ENCODE assay signal across 15 cellular contexts in genomic region chr1:4447778-4448360, GRCh38.
"Had no signal": no experiment of that assay in that cellular context is flagged by ENCODE, and none has a peak within 500 bp of the region (broad histone marks: within the 10 kb centered on the region; RNA-seq: fewer than 3 reads in every experiment).

No MANE protein-coding gene starts in this region.

- H3K4me3 ChIP-seq: coronary artery, gastroesophageal sphincter, transverse colon had no signal

- DNase-seq: activated CD4-positive, alpha-beta T cell treated with anti-CD3 and anti-CD28 coated beads for 48 hours; activated CD8-positive, alpha-beta T cell treated with anti-CD3 and anti-CD28 coated beads for 36 hours; activated effector memory CD4-positive, alpha-beta T cell treated with anti-CD3 and anti-CD28 coated beads, Interleukin-2, amount 50 U/mL, for 16 hours; activated T-cell treated with anti-CD3 and anti-CD28 coated beads, Interleukin-2, amount 50 U/mL, for 48 hours; central memory CD4-positive, alpha-beta T cell; effector CD4-positive, alpha-beta T cell; stimulated activated naive CD8-positive, alpha-beta T cell treated with anti-CD3 and anti-CD28 coated beads, Interleukin-15, Interleukin-2, amounts not matched to agents 100 U/mL and 50 U/mL, for 24 hours; SW 1271; transverse colon had no signal

- H3K4me1 ChIP-seq: gastroesophageal sphincter, transverse colon had no signal

- H3K4me1 Mint-ChIP-seq: activated naive CD4-positive, alpha-beta T cell treated with anti-CD3 and anti-CD28 coated beads, Interleukin-2, amount 50 U/mL, for 24 hours; WTC11 had no signal

- H3K4me3 Mint-ChIP-seq: activated CD8-positive, alpha-beta T cell treated with anti-CD3 and anti-CD28 coated beads for 36 hours; activated naive CD4-positive, alpha-beta T cell treated with anti-CD3 and anti-CD28 coated beads, Interleukin-2, amount 50 U/mL, for 24 hours; nephron; WTC11 had no signal

- H3K27ac ChIP-seq: coronary artery, gastroesophageal sphincter, transverse colon had no signal

- H3K36me3 Mint-ChIP-seq: activated naive CD4-positive, alpha-beta T cell treated with anti-CD3 and anti-CD28 coated beads, Interleukin-2, amount 50 U/mL, for 24 hours had no signal

- FAIRE-seq: TTC549 had no signal

- H3K36me3 ChIP-seq: gastroesophageal sphincter, transverse colon had no signal

- H3K9me3 Mint-ChIP-seq: activated CD8-positive, alpha-beta T cell treated with anti-CD3 and anti-CD28 coated beads for 36 hours; activated naive CD4-positive, alpha-beta T cell treated with anti-CD3 and anti-CD28 coated beads, Interleukin-2, amount 50 U/mL, for 24 hours had no signal

- H3K27ac Mint-ChIP-seq: activated CD8-positive, alpha-beta T cell treated with anti-CD3 and anti-CD28 coated beads for 36 hours; activated naive CD4-positive, alpha-beta T cell treated with anti-CD3 and anti-CD28 coated beads, Interleukin-2, amount 50 U/mL, for 24 hours; nephron; WTC11 had no signal

- H3K9me3 ChIP-seq: gastroesophageal sphincter, transverse colon had no signal

- H3K27me3 ChIP-seq: transverse colon had no signal
